Comparison of ENCODE assay signal across 1 cellular context in the genomic region with DNA sequence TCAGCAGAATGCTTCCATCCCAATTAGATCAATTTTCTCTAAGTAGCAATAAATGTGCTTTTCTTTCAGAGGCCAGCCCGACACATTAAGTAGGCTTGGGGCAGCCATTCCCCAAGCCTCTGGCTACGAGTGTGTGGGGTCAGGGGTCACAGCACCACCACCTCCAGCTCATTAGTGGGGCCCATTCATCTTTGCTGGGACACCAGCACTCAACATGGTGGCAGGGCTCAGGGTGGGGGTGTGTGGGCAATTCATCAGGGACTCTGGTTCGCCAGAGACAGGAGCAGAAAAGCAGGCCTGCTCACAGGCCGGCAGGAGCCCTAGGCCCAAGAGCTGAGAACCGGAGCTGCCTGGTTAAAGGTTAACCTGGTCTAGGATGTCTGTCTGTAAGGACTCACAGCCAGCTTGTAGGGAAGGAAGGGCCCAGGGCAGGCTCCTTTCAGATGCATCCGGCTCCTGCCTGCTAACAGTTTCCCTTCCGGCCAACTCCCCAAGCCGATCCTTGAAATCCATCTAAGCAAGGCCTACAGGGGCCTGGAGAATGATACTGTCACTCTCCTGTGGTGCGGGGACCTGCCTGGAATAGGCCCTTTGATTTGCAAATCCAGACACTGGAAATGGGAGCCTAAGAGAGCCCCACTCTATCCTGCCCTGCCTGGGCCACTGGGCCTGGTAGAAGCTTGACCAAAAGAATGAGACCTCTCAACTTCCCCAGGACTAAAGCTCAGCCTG.
TF ChIP-seq lines count a peak whose summit lies in the region.

No MANE protein-coding gene starts in this region.

TF ChIP-seq in H1, 55 proteins besides CTCF, POLR2A, EP300 and RAD21:
- no peak for TF ChIP-seq POU5F1 (IDR thresholded peaks at IDR 0.05; ENCODE audit: low read depth, low read length)
- TF ChIP-seq TAF7 (optimal IDR thresholded peaks at IDR 0.05; ENCODE audit: borderline replicate concordance, low read depth, low read length), result no peak
- TF ChIP-seq SIX5 (IDR thresholded peaks at IDR 0.05; ENCODE audit: low read depth, low read length), result no peak
- TF ChIP-seq KDM5A (IDR thresholded peaks at IDR 0.05; ENCODE audit: low read length), result no peak
- TF ChIP-seq JUND (IDR thresholded peaks at IDR 0.05; ENCODE audit: low read length), result no peak
- no peak for TF ChIP-seq EGR1 (IDR thresholded peaks at IDR 0.05; ENCODE audit: borderline replicate concordance, low read depth, low read length)
- TF ChIP-seq SAP30 (IDR thresholded peaks at IDR 0.05; ENCODE audit: insufficient read depth, insufficient replicate concordance, low read length), result no peak
- TF ChIP-seq BRCA1 (IDR thresholded peaks at IDR 0.05; ENCODE audit: low read depth, low read length), result no peak
- no peak for TF ChIP-seq TAF1 (IDR thresholded peaks at IDR 0.05; ENCODE audit: low read depth, low read length)
- TF ChIP-seq CBX5 (IDR thresholded peaks at IDR 0.05; ENCODE audit: low read depth, low read length), result no peak
- no peak for TF ChIP-seq BACH1 (IDR thresholded peaks at IDR 0.05; ENCODE audit: low read length)
TF ChIP-seq in H1: peak in this region for 0.
